Comparison of ENCODE assay signal across 1 cellular context in the genomic region with DNA sequence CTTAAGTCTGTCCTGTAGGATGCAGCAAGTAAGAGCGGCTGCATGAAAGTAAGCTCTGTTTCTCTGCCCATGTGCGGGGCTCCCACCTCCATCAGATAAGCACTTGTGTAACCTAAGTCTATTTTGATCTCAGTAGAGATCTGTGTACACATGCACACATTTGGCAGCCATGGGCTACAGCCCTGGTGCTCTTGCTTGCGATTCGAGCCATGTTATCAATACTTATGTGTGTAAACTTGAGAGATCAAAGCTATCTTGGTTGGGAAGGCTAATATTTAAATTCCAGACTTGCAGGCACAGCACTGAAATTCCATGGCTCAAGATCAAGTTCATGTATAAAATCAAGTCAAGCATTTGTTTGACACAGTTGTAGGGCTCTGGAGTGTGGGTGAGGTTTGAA.
A peak's percentile ranks its signal among the peaks of the same experiment; 100 is the strongest.
TF ChIP-seq lines count a peak whose summit lies in the region.

No MANE protein-coding gene starts in this region.

TF ChIP-seq in HepG2, 621 proteins besides CTCF, POLR2A, EP300 and RAD21 (continued from another document and continues in another):
- TF ChIP-seq, protein P1, sequence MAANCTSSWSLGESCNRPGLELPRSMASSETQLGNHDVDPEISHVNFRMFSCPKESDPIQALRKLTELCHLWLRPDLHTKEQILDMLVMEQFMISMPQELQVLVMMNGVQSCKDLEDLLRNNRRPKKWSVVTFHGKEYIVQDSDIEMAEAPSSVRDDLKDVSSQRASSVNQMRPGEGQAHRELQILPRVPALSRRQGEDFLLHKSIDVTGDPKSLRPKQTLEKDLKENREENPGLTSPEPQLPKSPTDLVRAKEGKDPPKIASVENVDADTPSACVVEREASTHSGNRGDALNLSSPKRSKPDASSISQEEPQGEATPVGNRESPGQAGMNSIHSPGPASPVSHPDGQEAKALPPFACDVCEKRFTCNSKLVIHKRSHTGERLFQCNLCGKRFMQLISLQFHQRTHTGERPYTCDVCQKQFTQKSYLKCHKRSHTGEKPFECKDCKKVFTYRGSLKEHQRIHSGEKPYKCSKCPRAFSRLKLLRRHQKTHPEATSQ (CRISPR knock-in tag; IDR thresholded peaks at IDR 0.05; ENCODE audit: borderline replicate concordance) = peak; percentile 87; the same call in 1 of the 2 replicates
- peak; percentile 67 for TF ChIP-seq GATAD1 (CRISPR knock-in tag; IDR thresholded peaks at IDR 0.05)
- TF ChIP-seq SALL1 (CRISPR knock-in tag; IDR thresholded peaks at IDR 0.05) = peak; percentile 99
- peak; percentile 42; the same call in 1 of the 2 replicates for TF ChIP-seq ZZZ3 (CRISPR knock-in tag; IDR thresholded peaks at IDR 0.05; ENCODE audit: borderline replicate concordance)
- TF ChIP-seq ZNF30 (CRISPR knock-in tag; IDR thresholded peaks at IDR 0.05) = no peak
- no peak for TF ChIP-seq MXI1 (IDR thresholded peaks at IDR 0.05; ENCODE audit: borderline replicate concordance, low read depth, low read length)
- TF ChIP-seq, protein P2, sequence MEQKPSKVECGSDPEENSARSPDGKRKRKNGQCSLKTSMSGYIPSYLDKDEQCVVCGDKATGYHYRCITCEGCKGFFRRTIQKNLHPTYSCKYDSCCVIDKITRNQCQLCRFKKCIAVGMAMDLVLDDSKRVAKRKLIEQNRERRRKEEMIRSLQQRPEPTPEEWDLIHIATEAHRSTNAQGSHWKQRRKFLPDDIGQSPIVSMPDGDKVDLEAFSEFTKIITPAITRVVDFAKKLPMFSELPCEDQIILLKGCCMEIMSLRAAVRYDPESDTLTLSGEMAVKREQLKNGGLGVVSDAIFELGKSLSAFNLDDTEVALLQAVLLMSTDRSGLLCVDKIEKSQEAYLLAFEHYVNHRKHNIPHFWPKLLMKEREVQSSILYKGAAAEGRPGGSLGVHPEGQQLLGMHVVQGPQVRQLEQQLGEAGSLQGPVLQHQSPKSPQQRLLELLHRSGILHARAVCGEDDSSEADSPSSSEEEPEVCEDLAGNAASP (CRISPR knock-in tag; IDR thresholded peaks at IDR 0.05; ENCODE audit: borderline replicate concordance) = peak; percentile 94
- TF ChIP-seq RFX3 (CRISPR knock-in tag; IDR thresholded peaks at IDR 0.05) = peak; percentile 19; the same call in 1 of the 2 replicates
- TF ChIP-seq ZNF629 (CRISPR knock-in tag; conservative IDR thresholded peaks at IDR 0.05) = peak; percentile 39; the same call in 1 of the 2 replicates
- peak; percentile 90 for TF ChIP-seq FOSL2 (CRISPR knock-in tag; IDR thresholded peaks at IDR 0.05)
- TF ChIP-seq ZNF816 (CRISPR knock-in tag; IDR thresholded peaks at IDR 0.05; ENCODE audit: borderline replicate concordance) = peak; percentile 75; the same call in 1 of the 2 replicates
- peak; percentile 62 for TF ChIP-seq MED8 (CRISPR knock-in tag; IDR thresholded peaks at IDR 0.05; ENCODE audit: insufficient replicate concordance)
- TF ChIP-seq, protein P3, sequence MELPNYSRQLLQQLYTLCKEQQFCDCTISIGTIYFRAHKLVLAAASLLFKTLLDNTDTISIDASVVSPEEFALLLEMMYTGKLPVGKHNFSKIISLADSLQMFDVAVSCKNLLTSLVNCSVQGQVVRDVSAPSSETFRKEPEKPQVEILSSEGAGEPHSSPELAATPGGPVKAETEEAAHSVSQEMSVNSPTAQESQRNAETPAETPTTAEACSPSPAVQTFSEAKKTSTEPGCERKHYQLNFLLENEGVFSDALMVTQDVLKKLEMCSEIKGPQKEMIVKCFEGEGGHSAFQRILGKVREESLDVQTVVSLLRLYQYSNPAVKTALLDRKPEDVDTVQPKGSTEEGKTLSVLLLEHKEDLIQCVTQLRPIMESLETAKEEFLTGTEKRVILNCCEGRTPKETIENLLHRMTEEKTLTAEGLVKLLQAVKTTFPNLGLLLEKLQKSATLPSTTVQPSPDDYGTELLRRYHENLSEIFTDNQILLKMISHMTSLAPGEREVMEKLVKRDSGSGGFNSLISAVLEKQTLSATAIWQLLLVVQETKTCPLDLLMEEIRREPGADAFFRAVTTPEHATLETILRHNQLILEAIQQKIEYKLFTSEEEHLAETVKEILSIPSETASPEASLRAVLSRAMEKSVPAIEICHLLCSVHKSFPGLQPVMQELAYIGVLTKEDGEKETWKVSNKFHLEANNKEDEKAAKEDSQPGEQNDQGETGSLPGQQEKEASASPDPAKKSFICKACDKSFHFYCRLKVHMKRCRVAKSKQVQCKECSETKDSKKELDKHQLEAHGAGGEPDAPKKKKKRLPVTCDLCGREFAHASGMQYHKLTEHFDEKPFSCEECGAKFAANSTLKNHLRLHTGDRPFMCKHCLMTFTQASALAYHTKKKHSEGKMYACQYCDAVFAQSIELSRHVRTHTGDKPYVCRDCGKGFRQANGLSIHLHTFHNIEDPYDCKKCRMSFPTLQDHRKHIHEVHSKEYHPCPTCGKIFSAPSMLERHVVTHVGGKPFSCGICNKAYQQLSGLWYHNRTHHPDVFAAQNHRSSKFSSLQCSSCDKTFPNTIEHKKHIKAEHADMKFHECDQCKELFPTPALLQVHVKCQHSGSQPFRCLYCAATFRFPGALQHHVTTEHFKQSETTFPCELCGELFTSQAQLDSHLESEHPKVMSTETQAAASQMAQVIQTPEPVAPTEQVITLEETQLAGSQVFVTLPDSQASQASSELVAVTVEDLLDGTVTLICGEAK (IDR thresholded peaks at IDR 0.05) = no peak
- TF ChIP-seq, protein P3 (CRISPR knock-in tag; IDR thresholded peaks at IDR 0.05) = peak; percentile 25; the same call in 1 of the 2 replicates
- no peak for TF ChIP-seq AGO1 (IDR thresholded peaks at IDR 0.05; ENCODE audit: low read depth, low read length, poor library complexity, severe bottlenecking)
- TF ChIP-seq ZNF605 (CRISPR knock-in tag; IDR thresholded peaks at IDR 0.05) = peak; percentile 87
- TF ChIP-seq ZMYM2 (CRISPR knock-in tag; IDR thresholded peaks at IDR 0.05) = 0 out of 2 replicates have a peak, but pooled peaks have one; percentile 52
- TF ChIP-seq ZNF326 (CRISPR knock-in tag; IDR thresholded peaks at IDR 0.05; ENCODE audit: borderline replicate concordance) = no peak
- TF ChIP-seq AKAP8 (CRISPR knock-in tag; IDR thresholded peaks at IDR 0.05) = 0 out of 2 replicates have a peak, but pooled peaks have one; percentile 45
- TF ChIP-seq, protein P4, sequence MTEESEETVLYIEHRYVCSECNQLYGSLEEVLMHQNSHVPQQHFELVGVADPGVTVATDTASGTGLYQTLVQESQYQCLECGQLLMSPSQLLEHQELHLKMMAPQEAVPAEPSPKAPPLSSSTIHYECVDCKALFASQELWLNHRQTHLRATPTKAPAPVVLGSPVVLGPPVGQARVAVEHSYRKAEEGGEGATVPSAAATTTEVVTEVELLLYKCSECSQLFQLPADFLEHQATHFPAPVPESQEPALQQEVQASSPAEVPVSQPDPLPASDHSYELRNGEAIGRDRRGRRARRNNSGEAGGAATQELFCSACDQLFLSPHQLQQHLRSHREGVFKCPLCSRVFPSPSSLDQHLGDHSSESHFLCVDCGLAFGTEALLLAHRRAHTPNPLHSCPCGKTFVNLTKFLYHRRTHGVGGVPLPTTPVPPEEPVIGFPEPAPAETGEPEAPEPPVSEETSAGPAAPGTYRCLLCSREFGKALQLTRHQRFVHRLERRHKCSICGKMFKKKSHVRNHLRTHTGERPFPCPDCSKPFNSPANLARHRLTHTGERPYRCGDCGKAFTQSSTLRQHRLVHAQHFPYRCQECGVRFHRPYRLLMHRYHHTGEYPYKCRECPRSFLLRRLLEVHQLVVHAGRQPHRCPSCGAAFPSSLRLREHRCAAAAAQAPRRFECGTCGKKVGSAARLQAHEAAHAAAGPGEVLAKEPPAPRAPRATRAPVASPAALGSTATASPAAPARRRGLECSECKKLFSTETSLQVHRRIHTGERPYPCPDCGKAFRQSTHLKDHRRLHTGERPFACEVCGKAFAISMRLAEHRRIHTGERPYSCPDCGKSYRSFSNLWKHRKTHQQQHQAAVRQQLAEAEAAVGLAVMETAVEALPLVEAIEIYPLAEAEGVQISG (CRISPR knock-in tag; IDR thresholded peaks at IDR 0.05) = peak; percentile 64
- TF ChIP-seq JUNB (CRISPR knock-in tag; IDR thresholded peaks at IDR 0.05; ENCODE audit: borderline replicate concordance) = peak; percentile 40; the same call in 1 of the 2 replicates
- peak; percentile 87 for TF ChIP-seq ZNF430 (CRISPR knock-in tag; IDR thresholded peaks at IDR 0.05)
- TF ChIP-seq, protein P5, sequence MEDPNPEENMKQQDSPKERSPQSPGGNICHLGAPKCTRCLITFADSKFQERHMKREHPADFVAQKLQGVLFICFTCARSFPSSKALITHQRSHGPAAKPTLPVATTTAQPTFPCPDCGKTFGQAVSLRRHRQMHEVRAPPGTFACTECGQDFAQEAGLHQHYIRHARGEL (CRISPR knock-in tag; IDR thresholded peaks at IDR 0.05) = no peak
- 0 out of 2 replicates have a peak, but pooled peaks have one; percentile 23 for TF ChIP-seq ZNF350 (CRISPR knock-in tag; IDR thresholded peaks at IDR 0.05; ENCODE audit: borderline replicate concordance, low read depth)
- TF ChIP-seq ZNF616 (CRISPR knock-in tag; IDR thresholded peaks at IDR 0.05; ENCODE audit: low read depth) = no peak
- no peak for TF ChIP-seq ZFP62 (CRISPR knock-in tag; IDR thresholded peaks at IDR 0.05)
- TF ChIP-seq, protein P6, sequence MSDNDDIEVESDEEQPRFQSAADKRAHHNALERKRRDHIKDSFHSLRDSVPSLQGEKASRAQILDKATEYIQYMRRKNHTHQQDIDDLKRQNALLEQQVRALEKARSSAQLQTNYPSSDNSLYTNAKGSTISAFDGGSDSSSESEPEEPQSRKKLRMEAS (IDR thresholded peaks at IDR 0.05) = peak; percentile 71; the same call in 1 of the 2 replicates
- 0 out of 2 replicates have a peak, but pooled peaks have one; percentile 60 for TF ChIP-seq ZNF589 (CRISPR knock-in tag; conservative IDR thresholded peaks at IDR 0.05)
- TF ChIP-seq MTF2 (CRISPR knock-in tag; IDR thresholded peaks at IDR 0.05; ENCODE audit: borderline replicate concordance) = no peak
- TF ChIP-seq, protein P7, sequence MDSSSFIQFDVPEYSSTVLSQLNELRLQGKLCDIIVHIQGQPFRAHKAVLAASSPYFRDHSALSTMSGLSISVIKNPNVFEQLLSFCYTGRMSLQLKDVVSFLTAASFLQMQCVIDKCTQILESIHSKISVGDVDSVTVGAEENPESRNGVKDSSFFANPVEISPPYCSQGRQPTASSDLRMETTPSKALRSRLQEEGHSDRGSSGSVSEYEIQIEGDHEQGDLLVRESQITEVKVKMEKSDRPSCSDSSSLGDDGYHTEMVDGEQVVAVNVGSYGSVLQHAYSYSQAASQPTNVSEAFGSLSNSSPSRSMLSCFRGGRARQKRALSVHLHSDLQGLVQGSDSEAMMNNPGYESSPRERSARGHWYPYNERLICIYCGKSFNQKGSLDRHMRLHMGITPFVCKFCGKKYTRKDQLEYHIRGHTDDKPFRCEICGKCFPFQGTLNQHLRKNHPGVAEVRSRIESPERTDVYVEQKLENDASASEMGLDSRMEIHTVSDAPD (CRISPR knock-in tag; IDR thresholded peaks at IDR 0.05) = peak; percentile 98
- TF ChIP-seq, protein P8, sequence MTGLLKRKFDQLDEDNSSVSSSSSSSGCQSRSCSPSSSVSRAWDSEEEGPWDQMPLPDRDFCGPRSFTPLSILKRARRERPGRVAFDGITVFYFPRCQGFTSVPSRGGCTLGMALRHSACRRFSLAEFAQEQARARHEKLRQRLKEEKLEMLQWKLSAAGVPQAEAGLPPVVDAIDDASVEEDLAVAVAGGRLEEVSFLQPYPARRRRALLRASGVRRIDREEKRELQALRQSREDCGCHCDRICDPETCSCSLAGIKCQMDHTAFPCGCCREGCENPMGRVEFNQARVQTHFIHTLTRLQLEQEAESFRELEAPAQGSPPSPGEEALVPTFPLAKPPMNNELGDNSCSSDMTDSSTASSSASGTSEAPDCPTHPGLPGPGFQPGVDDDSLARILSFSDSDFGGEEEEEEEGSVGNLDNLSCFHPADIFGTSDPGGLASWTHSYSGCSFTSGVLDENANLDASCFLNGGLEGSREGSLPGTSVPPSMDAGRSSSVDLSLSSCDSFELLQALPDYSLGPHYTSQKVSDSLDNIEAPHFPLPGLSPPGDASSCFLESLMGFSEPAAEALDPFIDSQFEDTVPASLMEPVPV (CRISPR knock-in tag; IDR thresholded peaks at IDR 0.05) = peak; percentile 83; the same call in 1 of the 2 replicates
- TF ChIP-seq, protein P9, sequence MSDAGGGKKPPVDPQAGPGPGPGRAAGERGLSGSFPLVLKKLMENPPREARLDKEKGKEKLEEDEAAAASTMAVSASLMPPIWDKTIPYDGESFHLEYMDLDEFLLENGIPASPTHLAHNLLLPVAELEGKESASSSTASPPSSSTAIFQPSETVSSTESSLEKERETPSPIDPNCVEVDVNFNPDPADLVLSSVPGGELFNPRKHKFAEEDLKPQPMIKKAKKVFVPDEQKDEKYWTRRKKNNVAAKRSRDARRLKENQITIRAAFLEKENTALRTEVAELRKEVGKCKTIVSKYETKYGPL (CRISPR knock-in tag; IDR thresholded peaks at IDR 0.05) = peak; percentile 91
- peak; percentile 26; the same call in 1 of the 2 replicates for TF ChIP-seq ZBTB8A (CRISPR knock-in tag; IDR thresholded peaks at IDR 0.05; ENCODE audit: borderline replicate concordance, low read depth)
